ENCODE assay signal across 26 cellular contexts in genomic region chr7:47711776-47712175, GRCh38.
"Had no signal": no experiment of that assay in that cellular context is flagged by ENCODE, and none has a peak within 500 bp of the region (broad histone marks: within the 10 kb centered on the region; RNA-seq: fewer than 3 reads in every experiment).

No MANE protein-coding gene starts in this region.

- H3K4me1 ChIP-seq: left lung, lower lobe of right lung, pancreas, prostate gland, uterus had no signal

- DNase-seq: hippocampal formation; kidney glomerular epithelial cell; left cardiac atrium; left lung; lower lobe of right lung; mammary epithelial cell; mesenchymal stem cell; naive B cell; natural killer cell; nephron progenitor cell; pancreas; retina; right cardiac atrium; stimulated activated CD4-positive, alpha-beta T cell treated with anti-CD3 and anti-CD28 coated beads, Interleukin-12 subunit alpha, Interleukin-12 subunit beta, amount 100 ng/mL, for 4 hours; stimulated activated CD4-positive, alpha-beta T cell treated with anti-CD3 and anti-CD28 coated beads, Interleukin-15, amount 100 ng/mL, for 24 hours; stimulated activated CD4-positive, alpha-beta T cell treated with anti-CD3 and anti-CD28 coated beads, Interleukin-2, amount 100 ng/mL, for 24 hours; stimulated activated CD4-positive, alpha-beta T cell treated with anti-CD3 and anti-CD28 coated beads, Interleukin-4, amount 100 ng/mL, for 1 hour; stimulated activated naive CD4-positive, alpha-beta T cell treated with Interleukin-2 at 50 U/mL for 16 hours; stimulated activated naive CD8-positive, alpha-beta T cell treated with anti-CD3 and anti-CD28 coated beads, Interleukin-15, amount 100 ng/mL, for 72 hours; substantia nigra; uterus had no signal

- H3K4me3 Mint-ChIP-seq: naive B cell; natural killer cell; nephron progenitor cell; stimulated activated naive CD8-positive, alpha-beta T cell treated with anti-CD3 and anti-CD28 coated beads, Interleukin-15, amount 100 ng/mL, for 72 hours; type B pancreatic cell had no signal

- H3K27ac ChIP-seq: left lung, lower lobe of right lung, pancreas, prostate gland, skin epidermis, tibial nerve, uterus had no signal

- H3K27me3 ChIP-seq: left lung, pancreas, tibial nerve, uterus had no signal

- ATAC-seq: left cardiac atrium; left lung; lower lobe of right lung; natural killer cell; pancreas; right cardiac atrium; sciatic nerve; stimulated activated naive CD8-positive, alpha-beta T cell treated with anti-CD3 and anti-CD28 coated beads, Interleukin-15, amount 100 ng/mL, for 72 hours had no signal

- H3K4me3 ChIP-seq: left lung, lower lobe of right lung, pancreas, prostate gland, skin epidermis, tibial nerve, uterus had no signal

- H3K9me3 ChIP-seq: left lung, lower lobe of right lung, pancreas, prostate gland, tibial nerve, uterus had no signal

- H3K9me3 Mint-ChIP-seq: natural killer cell; nephron progenitor cell; stimulated activated naive CD8-positive, alpha-beta T cell treated with anti-CD3 and anti-CD28 coated beads, Interleukin-15, amount 100 ng/mL, for 72 hours; type B pancreatic cell had no signal

- H3K36me3 ChIP-seq: left lung, lower lobe of right lung, pancreas, prostate gland, tibial nerve, uterus had no signal

- H3K27ac Mint-ChIP-seq: naive B cell; natural killer cell; nephron progenitor cell; stimulated activated naive CD8-positive, alpha-beta T cell treated with anti-CD3 and anti-CD28 coated beads, Interleukin-15, amount 100 ng/mL, for 72 hours; type B pancreatic cell had no signal

- H3K4me1 Mint-ChIP-seq: natural killer cell had no signal

- H3K36me3 Mint-ChIP-seq: naive B cell, natural killer cell, type B pancreatic cell had no signal
